ENCODE assay signal across 25 cellular contexts in genomic region chr3:99319450-99319849, GRCh38.
DNase-seq lines count a peak whose midpoint lies in the region; ATAC-seq and TF ChIP-seq lines count a peak whose summit lies in the region.
"Had no signal": no experiment of that assay in that cellular context is flagged by ENCODE, and none has a peak within 500 bp of the region (broad histone marks: within the 10 kb centered on the region; RNA-seq: fewer than 3 reads in every experiment).

No MANE protein-coding gene starts in this region.

- no peak overlapping the region for H3K4me3 ChIP-seq in brain microvascular endothelial cell (ENCODE audit: low read depth, low read length)
- no peak overlapping the region for H3K4me3 ChIP-seq in mesodermal cell (ENCODE audit: extremely low read depth, insufficient read depth, low read length, poor library complexity, severe bottlenecking)
- no peak overlapping the region for H3K4me3 ChIP-seq in sigmoid colon
- H3K4me3 ChIP-seq: cardiac muscle cell, GM23338, K562, transverse colon had no signal

- peak overlapping the region; percentile 82 for H3K27ac ChIP-seq in brain microvascular endothelial cell
- peak overlapping the region; percentile 61 for H3K27ac ChIP-seq in mesodermal cell (ENCODE audit: low read depth, low read length, severe bottlenecking)
- H3K27ac ChIP-seq in sigmoid colon = peak overlapping the region in 2 of 4 donors; percentile 37 to 54
- H3K27ac ChIP-seq: cardiac muscle cell, RWPE1, transverse colon had no signal

- H3K36me3 Mint-ChIP-seq in activated T-helper 17 cell treated with anti-CD3 and anti-CD28 coated beads, Interleukin-2, amount 50 U/mL, for 72 hours (ENCODE audit: low read depth) = no peaks in the 10 kb centered on the region

- no peak overlapping the region for H3K4me3 Mint-ChIP-seq in activated T-helper 17 cell treated with anti-CD3 and anti-CD28 coated beads, Interleukin-2, amount 50 U/mL, for 72 hours
- H3K4me3 Mint-ChIP-seq: GM23338; stimulated activated naive CD8-positive, alpha-beta T cell treated with anti-CD3 and anti-CD28 coated beads, Interleukin-15, amount 100 ng/mL, for 72 hours had no signal

- H3K9me3 ChIP-seq in mesodermal cell (ENCODE audit: control insufficient read depth, low read length) = no peaks in the 10 kb centered on the region
- no peaks in the 10 kb centered on the region for H3K9me3 ChIP-seq in sigmoid colon
- H3K9me3 ChIP-seq: transverse colon had no signal

- no peaks in the 10 kb centered on the region for H3K4me1 Mint-ChIP-seq in activated T-helper 17 cell treated with anti-CD3 and anti-CD28 coated beads, Interleukin-2, amount 50 U/mL, for 72 hours
- H3K4me1 Mint-ChIP-seq: GM23338; stimulated activated naive CD8-positive, alpha-beta T cell treated with anti-CD3 and anti-CD28 coated beads, Interleukin-15, amount 100 ng/mL, for 72 hours had no signal

- peaks cover 5% of the 10 kb centered on the region for H3K9me3 Mint-ChIP-seq in activated T-helper 17 cell treated with anti-CD3 and anti-CD28 coated beads, Interleukin-2, amount 50 U/mL, for 72 hours
- H3K9me3 Mint-ChIP-seq: GM23338; stimulated activated naive CD8-positive, alpha-beta T cell treated with anti-CD3 and anti-CD28 coated beads, Interleukin-15, amount 100 ng/mL, for 72 hours had no signal

- no peak for TF ChIP-seq EP300 in sigmoid colon (IDR thresholded peaks at IDR 0.05)

- TF ChIP-seq POLR2A in sigmoid colon (IDR thresholded peaks at IDR 0.05) = no peak

- TF ChIP-seq CTCF in brain microvascular endothelial cell (IDR thresholded peaks at IDR 0.05; ENCODE audit: low read depth, low read length, missing control alignments) (no peak), sigmoid colon (IDR thresholded peaks at IDR 0.05) (no peak)

- in situ Hi-C loops in brain microvascular endothelial cell (cut with HindIII; ENCODE audit: low pct_ligation_motif_present, low sequenced_read_pairs) = no loop called here

- H3K4me1 ChIP-seq in mesodermal cell (ENCODE audit: control insufficient read depth, insufficient read depth, low read length, poor library complexity, severe bottlenecking) (no peaks in the 10 kb centered on the region), sigmoid colon (peaks cover 0 to 21% (median 15%) of the 10 kb centered on the region in 4 donors)

- H3K27me3 ChIP-seq in brain microvascular endothelial cell (replicated peaks) (no peaks in the 10 kb centered on the region), sigmoid colon (no peaks in the 10 kb centered on the region)
- H3K27me3 ChIP-seq: cardiac muscle cell, transverse colon had no signal

- no peak overlapping the region for H3K27ac Mint-ChIP-seq in activated T-helper 17 cell treated with anti-CD3 and anti-CD28 coated beads, Interleukin-2, amount 50 U/mL, for 72 hours
- H3K27ac Mint-ChIP-seq: GM23338 had no signal

- intact Hi-C loops in sigmoid colon (cut with DNase I) = no loop called here

- no peaks in the 10 kb centered on the region for H3K27me3 Mint-ChIP-seq in activated T-helper 17 cell treated with anti-CD3 and anti-CD28 coated beads, Interleukin-2, amount 50 U/mL, for 72 hours
- H3K27me3 Mint-ChIP-seq: stimulated activated naive CD8-positive, alpha-beta T cell treated with anti-CD3 and anti-CD28 coated beads, Interleukin-15, amount 100 ng/mL, for 72 hours had no signal

- DNase-seq in A172 (ENCODE audit: low spot score) = peak; percentile 39
- peak; percentile 52 for DNase-seq in HS-27A (ENCODE audit: low read depth)
- no peak for DNase-seq in brain microvascular endothelial cell
- DNase-seq in NOMO-1 treated with DMSO at 0.1 percent for 48 hours (lab: John Stamatoyannopoulos, UW; ENCODE audit: unreplicated experiment) = no peak
- no peak for DNase-seq in sigmoid colon
- DNase-seq: activated CD4-positive, alpha-beta T cell treated with anti-CD3 and anti-CD28 coated beads, Interleukin-2, amount 50 U/mL, for 48 hours; activated CD4-positive, CD25-positive, alpha-beta regulatory T cell; activated CD8-positive, alpha-beta memory T cell treated with anti-CD3 and anti-CD28 coated beads, Interleukin-2, amount 50 U/mL, for 48 hours; activated effector memory CD4-positive, alpha-beta T cell treated with Interleukin-2 at 50 U/mL for 16 hours; COR-L47; DMS79; kidney; NCI-H146; NCI-H2171; NCI-H526 treated with DMSO at 0.1 percent for 48 hours; stimulated activated naive CD8-positive, alpha-beta T cell treated with anti-CD3 and anti-CD28 coated beads, Interleukin-15, amount 100 ng/mL, for 72 hours; SW 1271; transverse colon had no signal

- ATAC-seq in activated T-helper 17 cell treated with anti-CD3 and anti-CD28 coated beads, Interleukin-2, amount 50 U/mL, for 72 hours (replicated peaks) = no peak
- ATAC-seq in HG03521 (IDR thresholded peaks at IDR 0.05; ENCODE audit: unreplicated experiment) = no peak
- ATAC-seq: GM23338; K562; stimulated activated naive CD8-positive, alpha-beta T cell treated with anti-CD3 and anti-CD28 coated beads, Interleukin-15, amount 100 ng/mL, for 72 hours had no signal

- no CpG with 5 or more reads among the region's 1 CpG for WGBS in mesodermal cell (ENCODE audit: insufficient coverage in 2 of 2), 2 experiments
- WGBS in sigmoid colon, 2 donors = 60 to 69% methylated on average over 1 of the region's 1 CpG

- H3K36me3 ChIP-seq in brain microvascular endothelial cell (replicated peaks) (no peaks in the 10 kb centered on the region), mesodermal cell (ENCODE audit: control insufficient read depth, insufficient read depth, low read length) (no peaks in the 10 kb centered on the region), sigmoid colon (no peaks in the 10 kb centered on the region)
- H3K36me3 ChIP-seq: cardiac muscle cell, transverse colon had no signal

Comparison
In these comparisons a context has a peak if more than half of its experiments do, and no peak if none do; other contexts are left out.
1. DNase-seq: peak in A172 (single experiment) and HS-27A (single experiment); none in brain microvascular endothelial cell (single experiment), NOMO-1 treated with DMSO at 0.1 percent for 48 hours (single experiment) and sigmoid colon (single experiment).